34 cellular contexts compared by ENCODE assay signal in genomic region chr10:107025676-107026075, GRCh38.
"Had no signal": no experiment of that assay in that cellular context is flagged by ENCODE, and none has a peak within 500 bp of the region (broad histone marks: within the 10 kb centered on the region; RNA-seq: fewer than 3 reads in every experiment).

No MANE protein-coding gene starts in this region.

- H3K4me3 ChIP-seq: PC-9 had no signal

- FAIRE-seq: RCC 7860 had no signal

- H2AFZ ChIP-seq: PC-9 had no signal

- H3K4me2 ChIP-seq: PC-9 had no signal

- H3K27ac ChIP-seq: brain microvascular endothelial cell, PC-9, RWPE1 had no signal

- ATAC-seq: activated CD8-positive, alpha-beta T cell treated with anti-CD3 and anti-CD28 coated beads for 36 hours; activated T-cell treated with anti-CD3 and anti-CD28 coated beads, Interleukin-2, amount 50 U/mL, for 72 hours; activated T-helper 17 cell treated with anti-CD3 and anti-CD28 coated beads, Interleukin-2, amount 50 U/mL, for 72 hours; Right ventricle myocardium inferior had no signal

- H3K36me3 ChIP-seq: brain microvascular endothelial cell had no signal

- DNase-seq: activated CD4-positive, alpha-beta T cell treated with anti-CD3 and anti-CD28 coated beads, Interleukin-2, amount 10 ng/mL, durations not matched to agents 24 days and 14 days; activated CD4-positive, alpha-beta T cell treated with anti-CD3 and anti-CD28 coated beads, Interleukin-2, amount 50 U/mL, for 4 hours; activated CD8-positive, alpha-beta T cell treated with anti-CD3 and anti-CD28 coated beads for 36 hours; activated effector memory CD4-positive, alpha-beta T cell treated with anti-CD3 and anti-CD28 coated beads, Interleukin-2, amount 50 U/mL, for 16 hours; activated naive CD4-positive, alpha-beta T cell; activated naive CD4-positive, alpha-beta T cell treated with anti-CD3 and anti-CD28 coated beads, Interleukin-2, amount 50 U/mL, for 16 hours; activated naive CD8-positive, alpha-beta T cell treated with anti-CD3 and anti-CD28 coated beads for 36 hours; activated T-cell treated with anti-CD3 and anti-CD28 coated beads, Interleukin-2, amount 50 U/mL, for 1 hour; activated T-cell treated with anti-CD3 and anti-CD28 coated beads, Interleukin-2, amount 50 U/mL, for 72 hours; amniotic stem cell; aorta; brain microvascular endothelial cell; Kasumi-1; KG1; MM.1S; NCI-H1048; NCI-H1105 treated with DMSO at 0.1 percent for 48 hours; NCI-H1436; NCI-H1694; NCI-H1930; NCI-H2081 treated with DMSO at 0.1 percent for 48 hours; NCI-H510A; NCI-H526; NCI-H748 treated with DMSO at 0.1 percent for 48 hours; NK-92 treated with Interleukin-12 subunit alpha and Interleukin-12 subunit beta, amount 100 ng/mL, for 24 hours; PC-9; SW 1271; T-helper 1 cell; T-helper 2 cell; T-helper 9 cell had no signal

- H3K27me3 ChIP-seq: brain microvascular endothelial cell had no signal
